1 cellular context compared by ENCODE assay signal in genomic region chr1:244850896-244851295, GRCh38.
TF ChIP-seq lines count a peak whose summit lies in the region.

No MANE protein-coding gene starts in this region.

TF ChIP-seq in HepG2, 621 proteins besides CTCF, POLR2A, EP300 and RAD21:
- TF ChIP-seq, protein P1, sequence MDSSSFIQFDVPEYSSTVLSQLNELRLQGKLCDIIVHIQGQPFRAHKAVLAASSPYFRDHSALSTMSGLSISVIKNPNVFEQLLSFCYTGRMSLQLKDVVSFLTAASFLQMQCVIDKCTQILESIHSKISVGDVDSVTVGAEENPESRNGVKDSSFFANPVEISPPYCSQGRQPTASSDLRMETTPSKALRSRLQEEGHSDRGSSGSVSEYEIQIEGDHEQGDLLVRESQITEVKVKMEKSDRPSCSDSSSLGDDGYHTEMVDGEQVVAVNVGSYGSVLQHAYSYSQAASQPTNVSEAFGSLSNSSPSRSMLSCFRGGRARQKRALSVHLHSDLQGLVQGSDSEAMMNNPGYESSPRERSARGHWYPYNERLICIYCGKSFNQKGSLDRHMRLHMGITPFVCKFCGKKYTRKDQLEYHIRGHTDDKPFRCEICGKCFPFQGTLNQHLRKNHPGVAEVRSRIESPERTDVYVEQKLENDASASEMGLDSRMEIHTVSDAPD (CRISPR knock-in tag; IDR thresholded peaks at IDR 0.05): no peak
- 0 out of 2 replicates have a peak, but pooled peaks have one; percentile 24 for TF ChIP-seq POLR2G (IDR thresholded peaks at IDR 0.05; ENCODE audit: low read depth, low read length)
- TF ChIP-seq PHF21A (CRISPR knock-in tag; IDR thresholded peaks at IDR 0.05): 0 out of 2 replicates have a peak, but pooled peaks have one; percentile 20
